In the genomic region with DNA sequence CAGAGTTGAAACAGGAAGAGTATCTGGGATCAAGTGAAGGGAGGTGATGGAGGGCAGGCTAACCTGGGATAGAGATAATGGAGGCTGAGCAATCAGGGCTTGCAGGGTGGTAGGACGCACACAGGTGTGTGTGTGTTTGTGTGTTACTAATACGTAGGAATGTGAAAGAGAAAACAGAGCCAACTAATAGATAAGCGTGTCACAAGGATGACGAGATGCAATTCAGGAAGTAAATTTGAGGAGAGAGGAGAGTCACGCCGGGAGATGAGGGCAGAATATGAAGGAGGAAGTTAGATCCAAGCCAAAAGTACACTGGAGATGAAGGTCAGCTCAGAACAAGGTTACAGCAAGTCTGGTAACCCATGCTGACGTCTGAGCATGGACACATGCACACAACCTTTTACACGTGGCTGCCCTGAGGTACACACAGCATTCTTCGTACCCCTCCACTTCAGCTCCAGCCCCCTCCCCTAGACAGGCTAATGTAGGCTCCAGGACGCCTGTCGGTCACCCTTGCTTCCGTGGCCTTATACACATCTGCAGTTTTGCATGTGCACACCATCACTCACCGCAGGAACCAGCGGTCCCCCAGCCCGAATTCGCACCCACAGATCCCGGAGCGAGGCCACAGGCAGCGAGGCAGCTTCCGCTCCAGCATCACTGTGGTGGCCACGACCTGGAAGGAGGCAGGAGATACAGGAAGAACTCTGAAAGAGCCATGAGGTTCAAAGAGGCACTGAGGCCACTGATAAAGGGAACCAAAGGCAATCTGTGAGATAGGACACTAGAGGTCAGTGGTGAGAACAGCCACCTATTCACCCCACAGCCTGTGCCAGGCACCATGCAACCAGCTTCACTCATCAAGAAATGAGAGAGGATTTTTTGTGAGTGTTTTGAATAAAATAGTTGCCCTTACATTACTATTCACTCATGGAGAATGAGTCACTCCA, we compare ENCODE assay signal across 8 cellular contexts. TPM values are rescaled to one million over a fixed set of nuclear protein-coding genes. Genes with fewer than 3 reads are reported as not detected.
A peak's percentile ranks its signal among the peaks of the same experiment; 100 is the strongest.
DNase-seq lines count a peak whose midpoint lies in the region; ATAC-seq, FAIRE-seq and TF ChIP-seq lines count a peak whose summit lies in the region.
"Had no signal": no experiment of that assay in that cellular context is flagged by ENCODE, and none has a peak within 500 bp of the region (broad histone marks: within the 10 kb centered on the region; RNA-seq: fewer than 3 reads in every experiment).

No MANE protein-coding gene starts in this region.

- H3K36me3 ChIP-seq in bronchial epithelial cell (ENCODE audit: control insufficient read depth, insufficient read depth, low read length), result no peaks in the 10 kb centered on the region
- H3K36me3 ChIP-seq in small intestine (ENCODE audit: control insufficient read depth in 2 of 2, insufficient read depth in 2 of 2, low read length in 2 of 2), result no peaks in the 10 kb centered on the region

- no peaks in the 10 kb centered on the region for H3K9me3 ChIP-seq in small intestine (ENCODE audit: control insufficient read depth, low read depth)

- DNase-seq in HL-60 (ENCODE audit: low read depth in 1 of 2, low spot score in 1 of 2) (peak; percentile 51 to 70), bronchial epithelial cell (ENCODE audit: low read depth) (peak; percentile 67), small intestine (peak; percentile 96)
- DNase-seq in activated CD4-positive, CD25-positive, alpha-beta regulatory T cell treated with anti-CD3 and anti-CD28 coated beads, Interleukin-2, amount 50 U/mL, for 72 hours, result no peak
- DNase-seq: NCI-H1436 had no signal

- WGBS in small intestine, 3 donors, result 24 to 61% (median 35%) methylated on average over 21 of the region's 21 CpGs

- peak overlapping the region; percentile 47 for H3K27ac ChIP-seq in HL-60 (replicated peaks)
- peak overlapping the region; percentile 87 to 90 for H3K27ac ChIP-seq in small intestine (ENCODE audit: low read depth in 1 of 2, low read length in 1 of 2)

- no peak for FAIRE-seq in bronchial epithelial cell (lab: Jason Lieb, UNC)
- FAIRE-seq in small intestine (lab: Jason Lieb, UNC), result no peak
- FAIRE-seq: endometrium had no signal

- peak; percentile 62 for TF ChIP-seq CTCF in HL-60 (IDR thresholded peaks at IDR 0.05; ENCODE audit: insufficient read depth, low read length)
- peak; percentile 49 for TF ChIP-seq CTCF in bronchial epithelial cell (IDR thresholded peaks at IDR 0.05; ENCODE audit: insufficient read depth, low read length, severe bottlenecking)

- H3K4me1 ChIP-seq in small intestine (ENCODE audit: control insufficient read depth in 2 of 2, insufficient read depth in 1 of 2, low read depth in 1 of 2, low read length in 1 of 2), result no peaks in the 10 kb centered on the region

- ATAC-seq in GM21390 (IDR thresholded peaks at IDR 0.05; ENCODE audit: unreplicated experiment), result no peak
- ATAC-seq in HG03565 (IDR thresholded peaks at IDR 0.05; ENCODE audit: unreplicated experiment), result no peak

- H3K27me3 ChIP-seq in HL-60 (ENCODE audit: insufficient read depth, poor library complexity, severe bottlenecking) (no peaks in the 10 kb centered on the region), bronchial epithelial cell (ENCODE audit: control insufficient read depth, insufficient read depth, low read length) (no peaks in the 10 kb centered on the region), small intestine (ENCODE audit: control insufficient read depth in 2 of 2, insufficient read depth in 2 of 2, low read length in 2 of 2) (no peaks in the 10 kb centered on the region)

- peak overlapping the region; percentile 30 for H3K4me3 ChIP-seq in HL-60 (replicated peaks; ENCODE audit: insufficient read depth, low read length)
- no peak overlapping the region for H3K4me3 ChIP-seq in bronchial epithelial cell (ENCODE audit: low read depth, low read length)
- H3K4me3 ChIP-seq in small intestine (ENCODE audit: low read depth in 1 of 2, low read length in 2 of 2), result no peak overlapping the region

RNA-seq across cellular contexts. Expression of gene TRPV6, which starts 23.7 kb away (rescaled TPM):
- total RNA-seq in bronchial epithelial cell, result under 0.01 and 0.26 TPM in 2 replicates
- polyA plus RNA-seq in small intestine, result 10 to 100 TPM in 2 of 3 donors, 1 to 10 TPM in 1; 8.8 to 27.3 (median 23.0) TPM

RNA-seq across cellular contexts. Expression of gene TRPV5, which starts 24.4 kb away (rescaled TPM):
- under 0.01 TPM in 1 of 2 replicates, not detected in the other for total RNA-seq in bronchial epithelial cell
- polyA plus RNA-seq in small intestine, result under 1 TPM in 1 of 3 donors, not detected in 2; 0.01 TPM

RNA-seq across cellular contexts. Expression of gene LLCFC1, which starts 30.1 kb away (rescaled TPM):
- not detected in 2 replicates for total RNA-seq in bronchial epithelial cell
- polyA plus RNA-seq in small intestine, result not detected

RNA-seq across cellular contexts. Expression of gene KEL, which starts 53.0 kb away (rescaled TPM):
- total RNA-seq in bronchial epithelial cell, result 0.13 TPM in 1 of 2 replicates, not detected in the other
- polyA plus RNA-seq in small intestine, result under 1 TPM in 1 of 3 donors, not detected in 2; 0.13 TPM

RNA-seq across cellular contexts. Expression of gene EPHB6, which starts 54.3 kb away (rescaled TPM):
- under 0.01 and 0.77 TPM in 2 replicates for total RNA-seq in bronchial epithelial cell
- polyA plus RNA-seq in small intestine, result 10 to 100 TPM in 2 of 3 donors, 1 to 10 TPM in 1; 6.5 to 26.2 (median 17.0) TPM
